26 cellular contexts compared by ENCODE assay signal in the genomic region with DNA sequence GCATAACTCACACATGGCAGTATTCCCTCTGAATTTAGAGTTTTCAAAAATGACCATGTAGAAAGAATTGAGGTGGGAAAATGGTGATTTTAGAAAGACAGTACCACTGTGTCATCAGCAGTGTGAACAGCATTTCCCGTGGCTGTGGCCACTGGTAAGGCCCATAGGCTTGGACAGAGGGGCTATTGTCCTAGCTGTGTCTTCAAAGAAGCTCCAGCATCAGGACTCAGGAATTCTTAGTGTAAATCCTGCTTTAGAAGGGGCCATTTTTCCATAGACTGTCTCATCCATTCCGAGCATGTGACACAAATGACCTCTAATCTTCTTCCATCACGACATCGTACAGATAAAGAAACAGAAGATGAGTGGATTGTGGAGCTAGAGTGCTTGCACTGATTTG.
"Had no signal": no experiment of that assay in that cellular context is flagged by ENCODE, and none has a peak within 500 bp of the region (broad histone marks: within the 10 kb centered on the region; RNA-seq: fewer than 3 reads in every experiment).

No MANE protein-coding gene starts in this region.

- H3K36me3 ChIP-seq: colonic mucosa, gastrocnemius medialis, lower lobe of right lung, neural progenitor cell, sigmoid colon, spleen, tibial artery had no signal

- H3K9me3 Mint-ChIP-seq: dendritic cell treated with granulocyte-macrophage colony-stimulating factor and Interleukin-4, amounts not matched to agents 40 ng/mL and 50 ng/mL, for 4 days; endodermal cell; memory B cell; mesothelial cell of epicardium; naive B cell; natural killer cell treated with Interleukin-12 subunit alpha and Interleukin-12 subunit beta and Interleukin-15 and Interleukin-18, amount 100 ng/mL, for 72 hours; neural progenitor cell; stimulated activated memory B cell treated with anti-CD40 and anti-IgM and Interleukin-4, amounts not matched to agents 10 μg/mL and 1 μg/mL and 100 μg/mL, for 72 hours; type B pancreatic cell had no signal

- H3K4me1 Mint-ChIP-seq: endodermal cell, memory B cell had no signal

- H3K27me3 Mint-ChIP-seq: type B pancreatic cell had no signal

- DNase-seq: colonic mucosa; effector CD8-positive, alpha-beta T cell; endodermal cell; gastrocnemius medialis; head of caudate nucleus; left ventricle myocardium superior; lower lobe of right lung; mucosa of descending colon; naive B cell; posterior cingulate gyrus; psoas muscle; right cardiac atrium; sigmoid colon; spleen; stimulated activated CD4-positive, alpha-beta T cell treated with anti-CD3 and anti-CD28 coated beads, Interleukin-4, amount 100 ng/mL, for 4 hours; stimulated activated naive CD8-positive, alpha-beta T cell treated with anti-CD3 and anti-CD28 coated beads, Interleukin-15, Interleukin-2, amounts not matched to agents 100 U/mL and 50 U/mL, for 24 hours; substantia nigra; testis; tibial artery had no signal

- H3K9me3 ChIP-seq: colonic mucosa, gastrocnemius medialis, lower lobe of right lung, mucosa of descending colon, psoas muscle, sigmoid colon, testis, tibial artery had no signal

- H3K4me3 Mint-ChIP-seq: dendritic cell treated with granulocyte-macrophage colony-stimulating factor and Interleukin-4, amounts not matched to agents 40 ng/mL and 50 ng/mL, for 4 days; endodermal cell; memory B cell; mesothelial cell of epicardium; naive B cell; natural killer cell treated with Interleukin-12 subunit alpha and Interleukin-12 subunit beta and Interleukin-15 and Interleukin-18, amount 100 ng/mL, for 72 hours; neural progenitor cell; stimulated activated memory B cell treated with anti-CD40 and anti-IgM and Interleukin-4, amounts not matched to agents 10 μg/mL and 1 μg/mL and 100 μg/mL, for 72 hours; type B pancreatic cell had no signal

- ATAC-seq: gastrocnemius medialis; left ventricle myocardium superior; lower lobe of right lung; mucosa of descending colon; natural killer cell treated with Interleukin-12 subunit alpha and Interleukin-12 subunit beta and Interleukin-15 and Interleukin-18, amount 100 ng/mL, for 72 hours; psoas muscle; right cardiac atrium; stimulated activated memory B cell treated with anti-CD40 and anti-IgM and Interleukin-4, amounts not matched to agents 10 μg/mL and 1 μg/mL and 100 μg/mL, for 72 hours; stimulated activated naive CD8-positive, alpha-beta T cell treated with anti-CD3 and anti-CD28 coated beads, Interleukin-15, Interleukin-2, amounts not matched to agents 100 U/mL and 50 U/mL, for 24 hours had no signal

- H3K27me3 ChIP-seq: neural progenitor cell, testis had no signal

- H3K27ac ChIP-seq: colonic mucosa, gastrocnemius medialis, lower lobe of right lung, neural progenitor cell, psoas muscle, sigmoid colon, spleen, testis, tibial artery had no signal

- H3K27ac Mint-ChIP-seq: dendritic cell treated with granulocyte-macrophage colony-stimulating factor and Interleukin-4, amounts not matched to agents 40 ng/mL and 50 ng/mL, for 4 days; endodermal cell; memory B cell; mesothelial cell of epicardium; naive B cell; natural killer cell treated with Interleukin-12 subunit alpha and Interleukin-12 subunit beta and Interleukin-15 and Interleukin-18, amount 100 ng/mL, for 72 hours; neural progenitor cell; stimulated activated memory B cell treated with anti-CD40 and anti-IgM and Interleukin-4, amounts not matched to agents 10 μg/mL and 1 μg/mL and 100 μg/mL, for 72 hours; type B pancreatic cell had no signal

- H3K36me3 Mint-ChIP-seq: memory B cell; mesothelial cell of epicardium; naive B cell; natural killer cell treated with Interleukin-12 subunit alpha and Interleukin-12 subunit beta and Interleukin-15 and Interleukin-18, amount 100 ng/mL, for 72 hours; neural progenitor cell; stimulated activated memory B cell treated with anti-CD40 and anti-IgM and Interleukin-4, amounts not matched to agents 10 μg/mL and 1 μg/mL and 100 μg/mL, for 72 hours; type B pancreatic cell had no signal

- H3K4me3 ChIP-seq: colonic mucosa, gastrocnemius medialis, lower lobe of right lung, mucosa of descending colon, neural progenitor cell, psoas muscle, sigmoid colon, spleen, testis, tibial artery had no signal

- H3K4me1 ChIP-seq: colonic mucosa, gastrocnemius medialis, neural progenitor cell, psoas muscle, sigmoid colon, spleen, testis, tibial artery had no signal
